9 cellular contexts compared by ENCODE assay signal in genomic region chr17:41695954-41696720, GRCh38. TPM values are rescaled to one million over a fixed set of nuclear protein-coding genes. Genes with fewer than 3 reads are reported as not detected.
A peak's percentile ranks its signal among the peaks of the same experiment; 100 is the strongest.
DNase-seq lines count a peak whose midpoint lies in the region; ATAC-seq, FAIRE-seq and TF ChIP-seq lines count a peak whose summit lies in the region.
"Had no signal": no experiment of that assay in that cellular context is flagged by ENCODE, and none has a peak within 500 bp of the region (broad histone marks: within the 10 kb centered on the region; RNA-seq: fewer than 3 reads in every experiment).

No MANE protein-coding gene starts in this region.

- H4K5ac ChIP-seq in H1 (ENCODE audit: insufficient read length, low read depth, low read length): no peak overlapping the region

- no peak overlapping the region for H3K18ac ChIP-seq in H1 (ENCODE audit: extremely low read depth, low read length)

- H3K23me2 ChIP-seq in H1 (ENCODE audit: low read depth, low read length): no peaks in the 10 kb centered on the region

- H3K36me3 ChIP-seq in BE2C (peaks cover 32% of the 10 kb centered on the region), H1 (ENCODE audit: control insufficient read depth in 2 of 4, insufficient read depth in 4 of 4, low read length in 3 of 4) (peaks cover 14 to 32% (median 27%) of the 10 kb centered on the region in 4 experiments)

- H3K27me3 ChIP-seq in BE2C: no peaks in the 10 kb centered on the region
- no peaks in the 10 kb centered on the region; a peak in 1 of 7 replicates for H3K27me3 ChIP-seq in H1 (replicated peaks in 1 of 4; ENCODE audit: control insufficient read depth in 3 of 4, extremely low read depth in 1 of 4, insufficient read depth in 3 of 4, low read length in 3 of 4)

- no peak overlapping the region for H2BK5ac ChIP-seq in H1 (ENCODE audit: low read depth, low read length)

- no peak for TF ChIP-seq POLR2A in H1 (IDR thresholded peaks at IDR 0.05; ENCODE audit: control extremely low read depth in 1 of 2, low read depth in 2 of 2, low read length in 2 of 2)

- DNase-seq in BE2C (peak; percentile 85), HFF-Myc (ENCODE audit: extremely low read depth, low read depth) (no peak), NOMO-1 treated with DMSO at 0.1 percent for 48 hours (lab: John Stamatoyannopoulos, UW; ENCODE audit: unreplicated experiment) (peak; percentile 81), H1 (ENCODE audit: low read depth in 1 of 2, low spot score in 2 of 2) (peak in 1 of 2 experiments; percentile 66), naive B cell (peak; percentile 73)
- DNase-seq in activated CD8-positive, alpha-beta T cell treated with anti-CD3 and anti-CD28 coated beads, Interleukin-2, amount 10 ng/mL, durations not matched to agents 7 days and 5 days: peak; percentile 90

- H3K36me3 Mint-ChIP-seq in activated CD8-positive, alpha-beta T cell treated with anti-CD3 and anti-CD28 coated beads, Interleukin-2, amount 10 ng/mL, durations not matched to agents 7 days and 5 days (ENCODE audit: low read depth): peaks cover 38% of the 10 kb centered on the region
- H3K36me3 Mint-ChIP-seq in naive B cell: peaks cover 0 to 10% of the 10 kb centered on the region in 2 donors
- peaks cover 35% of the 10 kb centered on the region for H3K36me3 Mint-ChIP-seq in stimulated activated naive CD8-positive, alpha-beta T cell treated with anti-CD3 and anti-CD28 coated beads, Interleukin-15, Interleukin-2, amounts not matched to agents 100 ng/mL and 50 ng/mL, for 24 hours (ENCODE audit: low read depth)

- no peak overlapping the region for H2BK120ac ChIP-seq in H1 (replicated peaks; ENCODE audit: low read depth, low read length)

- no peak overlapping the region for H3K4me2 ChIP-seq in H1 (ENCODE audit: insufficient read depth in 1 of 2, low read depth in 2 of 2, low read length in 2 of 2)

- H2BK15ac ChIP-seq in H1 (ENCODE audit: low read length): peak overlapping the region; percentile 88; the same call in 1 of the 2 replicates

- H3K23ac ChIP-seq in H1 (ENCODE audit: insufficient read length): no peak overlapping the region

- FAIRE-seq in H1 (lab: Jason Lieb, UNC): no peak

- no peak overlapping the region for H3K4ac ChIP-seq in H1 (replicated peaks; ENCODE audit: insufficient read length, low read depth, low read length)

- CTCF ChIA-PET in activated CD8-positive, alpha-beta T cell treated with anti-CD3 and anti-CD28 coated beads, Interleukin-2, amount 10 ng/mL, durations not matched to agents 7 days and 5 days (lab: Charles Lee): interaction anchor here (0.6 to 13.3 kb wide), 20 partner anchors 11 to 877 kb away, joined by 3 to 266 read pairs (median 6); partner anchors contain the start of genes JUP and ODAD4
- CTCF ChIA-PET in H1 (lab: Charles Lee; ENCODE audit: partially characterized antibody): interaction anchor here (0.6 to 2.7 kb wide), 33 partner anchors 8 to 840 kb away, joined by 3 to 26 read pairs (median 5); partner anchors contain the start of genes GAST and KRT15

- TF ChIP-seq RAD21 in H1 (IDR thresholded peaks at IDR 0.05 in 1 of 2, conservative IDR thresholded peaks at IDR 0.05 in 1 of 2; ENCODE audit: low read depth in 2 of 2, low read length in 2 of 2): peak; percentile 35 to 51

- no peak for ATAC-seq in activated CD8-positive, alpha-beta T cell treated with anti-CD3 and anti-CD28 coated beads, Interleukin-2, amount 10 ng/mL, durations not matched to agents 7 days and 5 days
- ATAC-seq in naive B cell (ENCODE audit: low read depth in 2 of 2) (peak; percentile 34 to 66), HG02870 (IDR thresholded peaks at IDR 0.05; ENCODE audit: unreplicated experiment) (no peak)

- no peaks in the 10 kb centered on the region for H3K79me1 ChIP-seq in H1 (ENCODE audit: low read depth, low read length)

- no peak overlapping the region for H4K91ac ChIP-seq in H1 (replicated peaks; ENCODE audit: insufficient read length, low read length)

- H2BK20ac ChIP-seq in H1 (ENCODE audit: low read length): no peak overlapping the region

- 0 out of 4 replicates have a peak, but pooled peaks cover 0 to under 1% of the 10 kb centered on the region in 2 experiments for H3K79me2 ChIP-seq in H1 (ENCODE audit: control insufficient read depth in 1 of 2, insufficient read depth in 2 of 2, low read length in 2 of 2)

- H4K20me1 ChIP-seq in H1 (replicated peaks in 1 of 2; ENCODE audit: control insufficient read depth in 1 of 2, insufficient read depth in 2 of 2, low read length in 2 of 2): peaks cover 2 to 6% of the 10 kb centered on the region in 2 experiments

- H3K14ac ChIP-seq in H1 (ENCODE audit: insufficient read length): no peak overlapping the region

- H4K8ac ChIP-seq in H1 (ENCODE audit: extremely low read depth, insufficient read depth, low read length): no peak overlapping the region

- TF ChIP-seq EP300 in H1 (IDR thresholded peaks at IDR 0.05; ENCODE audit: borderline replicate concordance in 1 of 2, low read depth in 2 of 2, low read length in 2 of 2): no peak

- no peak overlapping the region; the same call in 1 of the 2 replicates for H2BK12ac ChIP-seq in H1 (ENCODE audit: low read depth, low read length)

- H2AFZ ChIP-seq in H1 (ENCODE audit: low read length): no peak overlapping the region

- H2AK5ac ChIP-seq in H1 (ENCODE audit: low read depth, low read length): no peak overlapping the region; the same call in 1 of the 2 replicates

- peak overlapping the region; percentile 67 for H3K27ac Mint-ChIP-seq in activated CD8-positive, alpha-beta T cell treated with anti-CD3 and anti-CD28 coated beads, Interleukin-2, amount 10 ng/mL, durations not matched to agents 7 days and 5 days
- peak overlapping the region in 5 of 6 donors; percentile 53 to 90 (median 86) for H3K27ac Mint-ChIP-seq in naive B cell
- peak overlapping the region; percentile 61 for H3K27ac Mint-ChIP-seq in stimulated activated naive CD8-positive, alpha-beta T cell treated with anti-CD3 and anti-CD28 coated beads, Interleukin-15, Interleukin-2, amounts not matched to agents 100 ng/mL and 50 ng/mL, for 24 hours

- WGBS in H1 (ENCODE audit: extremely low coverage in 1 of 2, insufficient coverage in 1 of 2, insufficient read length in 1 of 2, insufficient replicate concordance in 2 of 2, low coverage in 1 of 2, low lambda C conversion rate in 2 of 2, missing lambda C conversion rate in 1 of 2), 2 experiments: 70% methylated on average over 10 of the region's 10 CpGs; no CpG with 5 or more reads in 1 of the 2 experiments

- no peak overlapping the region for H3K56ac ChIP-seq in H1 (replicated peaks; ENCODE audit: insufficient read length, low read depth, low read length)

- H3K4me1 ChIP-seq in BE2C (no peaks in the 10 kb centered on the region; the same call in 1 of the 2 replicates), H1 (replicated peaks in 1 of 4; ENCODE audit: control insufficient read depth in 3 of 4, insufficient read depth in 4 of 4, low read length in 3 of 4) (peaks cover 0 to 1% (median 0%) of the 10 kb centered on the region in 4 experiments; a peak in 1 of 7 replicates)

- POLR2A ChIA-PET in activated CD8-positive, alpha-beta T cell treated with anti-CD3 and anti-CD28 coated beads, Interleukin-2, amount 10 ng/mL, durations not matched to agents 7 days and 5 days (lab: Charles Lee): interaction anchor here (0.6 to 0.8 kb wide), 4 partner anchors 17 to 365 kb away, joined by 3 read pairs; no protein-coding TSS in a partner anchor
- POLR2A ChIA-PET in H1 (lab: Charles Lee; ENCODE audit: partially characterized antibody): interaction anchor here (0.6 to 9.3 kb wide), 10 partner anchors 12 to 1581 kb away, joined by 3 to 378 read pairs (median 4); partner anchors contain the start of genes GAST, HAP1, JUP and KLHL11

- no peaks in the 10 kb centered on the region for H3K9me3 Mint-ChIP-seq in activated CD8-positive, alpha-beta T cell treated with anti-CD3 and anti-CD28 coated beads, Interleukin-2, amount 10 ng/mL, durations not matched to agents 7 days and 5 days (ENCODE audit: insufficient read depth)
- no peaks in the 10 kb centered on the region for H3K9me3 Mint-ChIP-seq in naive B cell
- no peaks in the 10 kb centered on the region for H3K9me3 Mint-ChIP-seq in stimulated activated naive CD8-positive, alpha-beta T cell treated with anti-CD3 and anti-CD28 coated beads, Interleukin-15, Interleukin-2, amounts not matched to agents 100 ng/mL and 50 ng/mL, for 24 hours

- H3K9me3 ChIP-seq in BE2C (no peaks in the 10 kb centered on the region), H1 (ENCODE audit: insufficient read depth in 2 of 2, low read depth in 1 of 2, low read length in 1 of 2) (no peaks in the 10 kb centered on the region)

- H3K4me3 ChIP-seq in BE2C (ENCODE audit: low read depth, low read length): no peak overlapping the region
- no peak overlapping the region for H3K4me3 ChIP-seq in HFF-Myc (replicated peaks; ENCODE audit: low read depth, low read length)
- no peak overlapping the region for H3K4me3 ChIP-seq in H1 (ENCODE audit: extremely low read depth in 1 of 4, insufficient read depth in 2 of 4, low read depth in 3 of 4, low read length in 4 of 4)

- no peak overlapping the region for H3K9ac ChIP-seq in H1 (replicated peaks in 1 of 4; ENCODE audit: extremely low read depth in 1 of 4, low read depth in 3 of 4, low read length in 3 of 4)

- peak; percentile 86 for TF ChIP-seq CTCF in BE2C (IDR thresholded peaks at IDR 0.05; ENCODE audit: low read depth, low read length)
- peak; percentile 86 for TF ChIP-seq CTCF in HFF-Myc (IDR thresholded peaks at IDR 0.05; ENCODE audit: low read depth, low read length, missing control alignments)
- TF ChIP-seq CTCF in H1 (IDR thresholded peaks at IDR 0.05; ENCODE audit: control extremely low read depth in 1 of 3, insufficient read depth in 1 of 3, low read depth in 1 of 3, low read length in 3 of 3): peak in 2 of 3 experiments; percentile 64 to 85; a peak in 3 of 4 replicates

- H3K27me3 Mint-ChIP-seq in activated CD8-positive, alpha-beta T cell treated with anti-CD3 and anti-CD28 coated beads, Interleukin-2, amount 10 ng/mL, durations not matched to agents 7 days and 5 days (ENCODE audit: low read depth): no peaks in the 10 kb centered on the region
- H3K27me3 Mint-ChIP-seq in naive B cell: no peaks in the 10 kb centered on the region
- no peaks in the 10 kb centered on the region for H3K27me3 Mint-ChIP-seq in stimulated activated naive CD8-positive, alpha-beta T cell treated with anti-CD3 and anti-CD28 coated beads, Interleukin-15, Interleukin-2, amounts not matched to agents 100 ng/mL and 50 ng/mL, for 24 hours

- peaks cover 32% of the 10 kb centered on the region for H3K4me1 Mint-ChIP-seq in activated CD8-positive, alpha-beta T cell treated with anti-CD3 and anti-CD28 coated beads, Interleukin-2, amount 10 ng/mL, durations not matched to agents 7 days and 5 days (ENCODE audit: low read depth)
- peaks cover 18 to 37% (median 26%) of the 10 kb centered on the region in 3 donors for H3K4me1 Mint-ChIP-seq in naive B cell
- peaks cover 22% of the 10 kb centered on the region for H3K4me1 Mint-ChIP-seq in stimulated activated naive CD8-positive, alpha-beta T cell treated with anti-CD3 and anti-CD28 coated beads, Interleukin-15, Interleukin-2, amounts not matched to agents 100 ng/mL and 50 ng/mL, for 24 hours (ENCODE audit: low read depth)

- H3K27ac ChIP-seq in H1 (ENCODE audit: low read depth, low read length): no peak overlapping the region

- no peak overlapping the region for H3K4me3 Mint-ChIP-seq in activated CD8-positive, alpha-beta T cell treated with anti-CD3 and anti-CD28 coated beads, Interleukin-2, amount 10 ng/mL, durations not matched to agents 7 days and 5 days
- peak overlapping the region in 2 of 8 donors; percentile 8 to 42 for H3K4me3 Mint-ChIP-seq in naive B cell
- no peak overlapping the region for H3K4me3 Mint-ChIP-seq in stimulated activated naive CD8-positive, alpha-beta T cell treated with anti-CD3 and anti-CD28 coated beads, Interleukin-15, Interleukin-2, amounts not matched to agents 100 ng/mL and 50 ng/mL, for 24 hours

RNA-seq across cellular contexts. Expression of gene EIF1, which starts 7.5 kb away (rescaled TPM):
- 2,463 TPM for polyA plus RNA-seq in BE2C (2012; ENCODE audit: insufficient read depth, insufficient read length, low read depth)
- total RNA-seq in activated CD8-positive, alpha-beta T cell treated with anti-CD3 and anti-CD28 coated beads, Interleukin-2, amount 10 ng/mL, durations not matched to agents 7 days and 5 days: 100 to 1,000 TPM; 661 to 670 TPM
- total RNA-seq in H1 (2021; fragmentation: NEBNext Ultra II Directional; extraction: Animal tissue kit (Norgen Biotek cat#: 25700)): 528 and 539 TPM in 2 replicates
- polyA plus RNA-seq in H1 (2011; rRNA removed) (89.3 and 175 TPM in 2 replicates), naive B cell (ENCODE audit: low read depth in 6 of 6) (1,000 to 10,000 TPM; 1,122 to 1,685 (median 1,504) TPM)
- 105 TPM for polyA plus RNA-seq in H1 (2011; cell fraction: cytosol; rRNA removed)
- polyA plus RNA-seq in H1 (2011; cell fraction: nucleus; rRNA removed): 101 TPM
- 476 to 568 TPM (median 517 TPM) in 4 replicates for polyA plus RNA-seq in H1 (2012, experiment 1 of 2)
- polyA plus RNA-seq in H1 (2012, experiment 2 of 2): 186 TPM
- polyA plus RNA-seq in H1 (2013, experiment 1 of 2): 266 TPM
- polyA plus RNA-seq in H1 (2013, experiment 2 of 2): 257 TPM
- polyA minus RNA-seq in H1 (2011; rRNA and poly(A)+ RNA removed): 91.0 and 95.7 TPM in 2 replicates
- 120 TPM for polyA minus RNA-seq in H1 (2011; cell fraction: cytosol; rRNA and poly(A)+ RNA removed)
- polyA minus RNA-seq in H1 (2011; cell fraction: nucleus; rRNA and poly(A)+ RNA removed): 121 TPM

RNA-seq across cellular contexts. Expression of gene GAST, which starts 16.0 kb away (rescaled TPM):
- polyA plus RNA-seq in BE2C (2012; ENCODE audit: insufficient read depth, insufficient read length, low read depth): not detected
- not detected for total RNA-seq in activated CD8-positive, alpha-beta T cell treated with anti-CD3 and anti-CD28 coated beads, Interleukin-2, amount 10 ng/mL, durations not matched to agents 7 days and 5 days
- total RNA-seq in H1 (2021; fragmentation: NEBNext Ultra II Directional; extraction: Animal tissue kit (Norgen Biotek cat#: 25700)): not detected in 2 replicates
- polyA plus RNA-seq in H1 (2011; rRNA removed) (not detected in 2 replicates), naive B cell (ENCODE audit: low read depth in 6 of 6) (not detected)
- polyA plus RNA-seq in H1 (2011; cell fraction: cytosol; rRNA removed): not detected
- polyA plus RNA-seq in H1 (2011; cell fraction: nucleus; rRNA removed): not detected
- polyA plus RNA-seq in H1 (2012, experiment 1 of 2): not detected in 4 replicates
- not detected for polyA plus RNA-seq in H1 (2012, experiment 2 of 2)
- polyA plus RNA-seq in H1 (2013, experiment 1 of 2): not detected
- polyA plus RNA-seq in H1 (2013, experiment 2 of 2): not detected
- polyA minus RNA-seq in H1 (2011; rRNA and poly(A)+ RNA removed): not detected in 2 replicates
- not detected for polyA minus RNA-seq in H1 (2011; cell fraction: cytosol; rRNA and poly(A)+ RNA removed)
- not detected for polyA minus RNA-seq in H1 (2011; cell fraction: nucleus; rRNA and poly(A)+ RNA removed)
- total RNA-seq: urinary bladder had no signal
- polyA plus RNA-seq: urinary bladder had no signal

RNA-seq across cellular contexts. Expression of gene HAP1, which starts 38.3 kb away (rescaled TPM):
- polyA plus RNA-seq in BE2C (2012; ENCODE audit: insufficient read depth, insufficient read length, low read depth): 0.29 TPM
- under 1 TPM; 0.08 to 0.11 TPM for total RNA-seq in activated CD8-positive, alpha-beta T cell treated with anti-CD3 and anti-CD28 coated beads, Interleukin-2, amount 10 ng/mL, durations not matched to agents 7 days and 5 days
- total RNA-seq in H1 (2021; fragmentation: NEBNext Ultra II Directional; extraction: Animal tissue kit (Norgen Biotek cat#: 25700)): 3.6 and 3.8 TPM in 2 replicates
- polyA plus RNA-seq in H1 (2011; rRNA removed) (2.3 and 3.4 TPM in 2 replicates), naive B cell (ENCODE audit: low read depth in 6 of 6) (not detected)
- 2.9 TPM for polyA plus RNA-seq in H1 (2011; cell fraction: cytosol; rRNA removed)
- polyA plus RNA-seq in H1 (2011; cell fraction: nucleus; rRNA removed): 10.6 TPM
- 2.4 to 3.6 TPM (median 2.8 TPM) in 4 replicates for polyA plus RNA-seq in H1 (2012, experiment 1 of 2)
- 1.9 TPM for polyA plus RNA-seq in H1 (2012, experiment 2 of 2)
- polyA plus RNA-seq in H1 (2013, experiment 1 of 2): 1.8 TPM
- 1.5 TPM for polyA plus RNA-seq in H1 (2013, experiment 2 of 2)
- polyA minus RNA-seq in H1 (2011; rRNA and poly(A)+ RNA removed): 0.80 and 1.3 TPM in 2 replicates
- polyA minus RNA-seq in H1 (2011; cell fraction: cytosol; rRNA and poly(A)+ RNA removed): 0.66 TPM
- 2.6 TPM for polyA minus RNA-seq in H1 (2011; cell fraction: nucleus; rRNA and poly(A)+ RNA removed)
- total RNA-seq: urinary bladder had no signal

Comparison
In these comparisons a context has a peak if more than half of its experiments do, and no peak if none do; other contexts are left out.
1. ATAC-seq: peak in naive B cell (2 of 2); none in activated CD8-positive, alpha-beta T cell treated with anti-CD3 and anti-CD28 coated beads, Interleukin-2, amount 10 ng/mL, durations not matched to agents 7 days and 5 days (single experiment) and HG02870 (single experiment).
2. Peak in every context shown above with its lines, with median percentiles within 50 percentile points of each other: CTCF ChIP-seq and H3K27ac Mint-ChIP-seq.